ENCODE assay signal across 20 cellular contexts in the genomic region with DNA sequence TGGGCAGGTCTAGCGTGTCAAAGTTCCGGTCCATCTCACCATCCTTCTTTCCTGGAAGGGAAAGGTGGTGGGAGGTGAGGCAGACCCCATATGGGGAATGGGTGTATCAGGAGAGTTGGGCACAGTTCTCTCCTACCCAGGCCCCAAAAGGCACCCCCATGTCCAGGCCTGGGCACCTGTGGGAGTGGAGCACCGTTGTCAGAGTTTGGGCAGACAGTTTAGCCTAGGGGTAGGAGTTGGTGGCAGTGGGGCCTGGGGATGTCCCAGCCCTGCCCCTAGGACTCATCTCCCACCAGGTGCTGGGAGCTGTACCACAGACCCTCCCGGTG. TPM values are rescaled to one million over a fixed set of nuclear protein-coding genes. Genes with fewer than 3 reads are reported as not detected.
DNase-seq lines count a peak whose midpoint lies in the region; ATAC-seq, FAIRE-seq and TF ChIP-seq lines count a peak whose summit lies in the region.
"Had no signal": no experiment of that assay in that cellular context is flagged by ENCODE, and none has a peak within 500 bp of the region (broad histone marks: within the 10 kb centered on the region; RNA-seq: fewer than 3 reads in every experiment).

No MANE protein-coding gene starts in this region.

- POLR2A ChIA-PET in HEK293 (lab: Yijun Ruan, JAX) (interaction anchor here (1.2 kb wide), 3 partner anchors 10 to 38 kb away, joined by 3 to 4 read pairs (median 3); no protein-coding TSS in a partner anchor), WTC11 (lab: Charles Lee) (no interaction called here)

- TF ChIP-seq CTCF in HEK293 (tag by site-specific recombination; IDR thresholded peaks at IDR 0.05), result no peak
- TF ChIP-seq CTCF in WTC11 (IDR thresholded peaks at IDR 0.05), result no peak
- TF ChIP-seq CTCF in tibial artery (IDR thresholded peaks at IDR 0.05), result no peak

- H3K27ac ChIP-seq in HEK293 (ENCODE audit: extremely low read depth, low read depth, low read length) (no peak overlapping the region), iPS-18a (ENCODE audit: low read length) (no peak overlapping the region), tibial artery (peak overlapping the region; percentile 39 to 47)
- H3K27ac ChIP-seq: body of pancreas, SJSA1, testis had no signal

- H3K27me3 ChIP-seq in iPS-18a (ENCODE audit: control insufficient read depth, insufficient read depth, low read length) (no peaks in the 10 kb centered on the region), tibial artery (no peaks in the 10 kb centered on the region)
- H3K27me3 ChIP-seq: body of pancreas, sigmoid colon, SJSA1, testis had no signal

- no peak for ATAC-seq in WTC11
- ATAC-seq: body of pancreas; left lobe of liver; naive thymus-derived CD8-positive, alpha-beta T cell had no signal

- peaks cover 18% of the 10 kb centered on the region for H3K4me1 Mint-ChIP-seq in WTC11

- intact Hi-C loops in tibial artery (cut with DNase I; ENCODE audit: low total_unique reads), result no loop called here

- no peak overlapping the region for H3K4me3 Mint-ChIP-seq in WTC11
- H3K4me3 Mint-ChIP-seq: activated CD4-positive, alpha-beta T cell treated with anti-CD3 and anti-CD28 coated beads, Interleukin-2, amount 10 ng/mL, durations not matched to agents 7 days and 5 days; activated naive CD8-positive, alpha-beta T cell; mesothelial cell of epicardium; T-helper 1 cell treated with Interleukin-12 subunit alpha and Interleukin-12 subunit beta and Interleukin-4 antibody, amounts not matched to agents 30 μg/mL and 1 μg/mL, for 36 hours had no signal

- peaks cover 20% of the 10 kb centered on the region for H3K36me3 Mint-ChIP-seq in WTC11
- H3K36me3 Mint-ChIP-seq: activated naive CD8-positive, alpha-beta T cell; naive thymus-derived CD8-positive, alpha-beta T cell had no signal

- H3K27ac Mint-ChIP-seq in WTC11, result peak overlapping the region; percentile 92
- H3K27ac Mint-ChIP-seq: activated naive CD8-positive, alpha-beta T cell; activated T-helper 2 cell treated with anti-CD3 and anti-CD28 coated beads, Interferon-gamma antibody, Interleukin-2, Interleukin-4, amounts not matched to agents 10 μg/mL and 5 μg/mL and 100 μg/mL, durations not matched to agents 14 hours and 24 hours and 36 hours; mesothelial cell of epicardium; T-helper 1 cell treated with Interleukin-12 subunit alpha and Interleukin-12 subunit beta and Interleukin-4 antibody, amounts not matched to agents 30 μg/mL and 1 μg/mL, for 36 hours had no signal

- no peaks in the 10 kb centered on the region for H3K9me3 Mint-ChIP-seq in WTC11
- H3K9me3 Mint-ChIP-seq: activated CD4-positive, alpha-beta T cell treated with anti-CD3 and anti-CD28 coated beads, Interleukin-2, amount 10 ng/mL, durations not matched to agents 7 days and 5 days; activated T-helper 2 cell treated with anti-CD3 and anti-CD28 coated beads, Interferon-gamma antibody, Interleukin-2, Interleukin-4, amounts not matched to agents 10 μg/mL and 5 μg/mL and 100 μg/mL, durations not matched to agents 14 hours and 24 hours and 36 hours; mesothelial cell of epicardium; naive thymus-derived CD8-positive, alpha-beta T cell; T-helper 1 cell treated with Interleukin-12 subunit alpha and Interleukin-12 subunit beta and Interleukin-4 antibody, amounts not matched to agents 30 μg/mL and 1 μg/mL, for 36 hours had no signal

- H3K27me3 Mint-ChIP-seq in WTC11 (ENCODE audit: low read depth), result no peaks in the 10 kb centered on the region
- H3K27me3 Mint-ChIP-seq: activated CD4-positive, alpha-beta T cell treated with anti-CD3 and anti-CD28 coated beads, Interleukin-2, amount 10 ng/mL, durations not matched to agents 7 days and 5 days; activated naive CD8-positive, alpha-beta T cell; naive thymus-derived CD8-positive, alpha-beta T cell had no signal

- no peak for FAIRE-seq in urothelium cell line (lab: Jason Lieb, UNC)
- FAIRE-seq: colon had no signal

- DNase-seq in WTC11 (ENCODE audit: low spot score) (no peak), tibial artery (no peak), urothelium cell line (ENCODE audit: low spot score) (no peak), NCI-H1092 treated with DMSO at 0.1 percent for 48 hours (lab: John Stamatoyannopoulos, UW) (no peak)
- no peak for DNase-seq in stimulated activated CD4-positive, alpha-beta T cell treated with anti-CD3 and anti-CD28 coated beads, Interleukin-15, amount 100 ng/mL, for 24 hours
- DNase-seq: activated CD4-positive, alpha-beta T cell treated with anti-CD3 and anti-CD28 coated beads, Interleukin-2, amount 10 ng/mL, durations not matched to agents 7 days and 5 days; body of pancreas; DMS79 treated with DMSO at 0.1 percent for 48 hours; naive thymus-derived CD8-positive, alpha-beta T cell; sigmoid colon; testis had no signal

- CTCF ChIA-PET in HEK293 (lab: Yijun Ruan, JAX) (interaction anchor here (1.1 to 2.6 kb wide), 4 partner anchors 8 to 52 kb away, joined by 3 to 10 read pairs (median 6); no protein-coding TSS in a partner anchor), WTC11 (lab: Charles Lee) (interaction anchor here (1.5 to 8.4 kb wide), 3 partner anchors 10 to 38 kb away, joined by 5 to 181 read pairs (median 11); no protein-coding TSS in a partner anchor)

- H3K4me1 ChIP-seq in HEK293 (ENCODE audit: control insufficient read depth, insufficient read depth, low read length) (no peaks in the 10 kb centered on the region), iPS-18a (ENCODE audit: control insufficient read depth, low read depth, low read length) (peaks cover 12% of the 10 kb centered on the region), tibial artery (peaks cover 0 to 15% (median 6%) of the 10 kb centered on the region in 4 donors)
- H3K4me1 ChIP-seq: body of pancreas, testis had no signal

- H3K9me3 ChIP-seq in HEK293 (ENCODE audit: control insufficient read depth, insufficient read depth, low read depth, low read length), result no peaks in the 10 kb centered on the region
- no peaks in the 10 kb centered on the region for H3K9me3 ChIP-seq in iPS-18a (ENCODE audit: control insufficient read depth, low read depth, low read length)
- H3K9me3 ChIP-seq in tibial artery, result no peaks in the 10 kb centered on the region
- H3K9me3 ChIP-seq: body of pancreas, sigmoid colon, SJSA1, testis had no signal

- H3K36me3 ChIP-seq in HEK293 (ENCODE audit: control insufficient read depth in 2 of 2, insufficient read depth in 1 of 2, low read length in 2 of 2), result peaks cover 0 to 75% of the 10 kb centered on the region in 2 experiments; a peak in 1 of 3 replicates
- H3K36me3 ChIP-seq in iPS-18a (ENCODE audit: control insufficient read depth, low read depth, low read length), result peaks cover 23% of the 10 kb centered on the region
- H3K36me3 ChIP-seq in tibial artery, result peaks cover 9 to 89% (median 79%) of the 10 kb centered on the region in 3 donors

- peak overlapping the region; percentile 54 for H3K9ac ChIP-seq in iPS-18a (ENCODE audit: low read length)

- H3K4me3 ChIP-seq in HEK293 (ENCODE audit: low read depth, low read length) (no peak overlapping the region), iPS-18a (ENCODE audit: low read length) (no peak overlapping the region), tibial artery (no peak overlapping the region)
- H3K4me3 ChIP-seq: body of pancreas, sigmoid colon, SJSA1, testis had no signal

TF ChIP-seq in HEK293, 187 proteins besides CTCF, POLR2A, EP300 and RAD21:
- no peak for TF ChIP-seq SETDB1 (IDR thresholded peaks at IDR 0.05; ENCODE audit: insufficient read length, low read length)
- TF ChIP-seq ZNF692 (tag by site-specific recombination; IDR thresholded peaks at IDR 0.05), result no peak
- no peak for TF ChIP-seq ZBTB8A (tag by site-specific recombination; IDR thresholded peaks at IDR 0.05)
- TF ChIP-seq SCRT2 (tag by site-specific recombination; IDR thresholded peaks at IDR 0.05), result 0 out of 2 replicates have a peak, but pooled peaks have one; percentile 11

TF ChIP-seq in WTC11, 78 proteins besides CTCF, POLR2A, EP300 and RAD21 (continues in another document):
- TF ChIP-seq NFYB (CRISPR knock-in tag; conservative IDR thresholded peaks at IDR 0.05; ENCODE audit: low read depth) (no peak), ZNF232 (CRISPR knock-in tag; IDR thresholded peaks at IDR 0.05) (no peak), KAT7 (CRISPR knock-in tag; IDR thresholded peaks at IDR 0.05; ENCODE audit: borderline replicate concordance) (no peak), FOXJ3 (CRISPR knock-in tag; IDR thresholded peaks at IDR 0.05; ENCODE audit: borderline replicate concordance) (no peak)
- TF ChIP-seq, protein P1, sequence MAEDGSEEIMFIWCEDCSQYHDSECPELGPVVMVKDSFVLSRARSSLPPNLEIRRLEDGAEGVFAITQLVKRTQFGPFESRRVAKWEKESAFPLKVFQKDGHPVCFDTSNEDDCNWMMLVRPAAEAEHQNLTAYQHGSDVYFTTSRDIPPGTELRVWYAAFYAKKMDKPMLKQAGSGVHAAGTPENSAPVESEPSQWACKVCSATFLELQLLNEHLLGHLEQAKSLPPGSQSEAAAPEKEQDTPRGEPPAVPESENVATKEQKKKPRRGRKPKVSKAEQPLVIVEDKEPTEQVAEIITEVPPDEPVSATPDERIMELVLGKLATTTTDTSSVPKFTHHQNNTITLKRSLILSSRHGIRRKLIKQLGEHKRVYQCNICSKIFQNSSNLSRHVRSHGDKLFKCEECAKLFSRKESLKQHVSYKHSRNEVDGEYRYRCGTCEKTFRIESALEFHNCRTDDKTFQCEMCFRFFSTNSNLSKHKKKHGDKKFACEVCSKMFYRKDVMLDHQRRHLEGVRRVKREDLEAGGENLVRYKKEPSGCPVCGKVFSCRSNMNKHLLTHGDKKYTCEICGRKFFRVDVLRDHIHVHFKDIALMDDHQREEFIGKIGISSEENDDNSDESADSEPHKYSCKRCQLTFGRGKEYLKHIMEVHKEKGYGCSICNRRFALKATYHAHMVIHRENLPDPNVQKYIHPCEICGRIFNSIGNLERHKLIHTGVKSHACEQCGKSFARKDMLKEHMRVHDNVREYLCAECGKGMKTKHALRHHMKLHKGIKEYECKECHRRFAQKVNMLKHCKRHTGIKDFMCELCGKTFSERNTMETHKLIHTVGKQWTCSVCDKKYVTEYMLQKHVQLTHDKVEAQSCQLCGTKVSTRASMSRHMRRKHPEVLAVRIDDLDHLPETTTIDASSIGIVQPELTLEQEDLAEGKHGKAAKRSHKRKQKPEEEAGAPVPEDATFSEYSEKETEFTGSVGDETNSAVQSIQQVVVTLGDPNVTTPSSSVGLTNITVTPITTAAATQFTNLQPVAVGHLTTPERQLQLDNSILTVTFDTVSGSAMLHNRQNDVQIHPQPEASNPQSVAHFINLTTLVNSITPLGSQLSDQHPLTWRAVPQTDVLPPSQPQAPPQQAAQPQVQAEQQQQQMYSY (CRISPR knock-in tag; IDR thresholded peaks at IDR 0.05), result no peak
- TF ChIP-seq, protein P2, sequence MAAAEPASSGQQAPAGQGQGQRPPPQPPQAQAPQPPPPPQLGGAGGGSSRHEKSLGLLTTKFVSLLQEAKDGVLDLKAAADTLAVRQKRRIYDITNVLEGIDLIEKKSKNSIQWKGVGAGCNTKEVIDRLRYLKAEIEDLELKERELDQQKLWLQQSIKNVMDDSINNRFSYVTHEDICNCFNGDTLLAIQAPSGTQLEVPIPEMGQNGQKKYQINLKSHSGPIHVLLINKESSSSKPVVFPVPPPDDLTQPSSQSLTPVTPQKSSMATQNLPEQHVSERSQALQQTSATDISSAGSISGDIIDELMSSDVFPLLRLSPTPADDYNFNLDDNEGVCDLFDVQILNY (CRISPR knock-in tag; IDR thresholded peaks at IDR 0.05), result no peak

RNA-seq across cellular contexts. Expression of gene TXNRD2, which starts 34.1 kb away (rescaled TPM):
- total RNA-seq in WTC11 (2021), result 15.9 to 18.8 TPM (median 18.8 TPM) in 3 replicates

RNA-seq across cellular contexts. Expression of gene COMT, which starts 34.1 kb away (rescaled TPM):
- total RNA-seq in WTC11 (2021), result 30.8 to 38.0 TPM (median 36.1 TPM) in 3 replicates

RNA-seq across cellular contexts. Expression of gene ARVCF, which starts 41.0 kb away (rescaled TPM):
- 58.3 to 65.4 TPM (median 61.3 TPM) in 3 replicates for total RNA-seq in WTC11 (2021)

RNA-seq across cellular contexts. Expression of gene TANGO2, which starts 45.2 kb away (rescaled TPM):
- total RNA-seq in WTC11 (2021), result 13.2 to 16.8 TPM (median 14.8 TPM) in 3 replicates

Comparison
In these comparisons a context has a peak if more than half of its experiments do, and no peak if none do; other contexts are left out.
1. H3K27ac ChIP-seq: peak in tibial artery (2 of 2); none in HEK293 (single experiment) and iPS-18a (single experiment).